ENCODE assay signal across 1 cellular context in the genomic region with DNA sequence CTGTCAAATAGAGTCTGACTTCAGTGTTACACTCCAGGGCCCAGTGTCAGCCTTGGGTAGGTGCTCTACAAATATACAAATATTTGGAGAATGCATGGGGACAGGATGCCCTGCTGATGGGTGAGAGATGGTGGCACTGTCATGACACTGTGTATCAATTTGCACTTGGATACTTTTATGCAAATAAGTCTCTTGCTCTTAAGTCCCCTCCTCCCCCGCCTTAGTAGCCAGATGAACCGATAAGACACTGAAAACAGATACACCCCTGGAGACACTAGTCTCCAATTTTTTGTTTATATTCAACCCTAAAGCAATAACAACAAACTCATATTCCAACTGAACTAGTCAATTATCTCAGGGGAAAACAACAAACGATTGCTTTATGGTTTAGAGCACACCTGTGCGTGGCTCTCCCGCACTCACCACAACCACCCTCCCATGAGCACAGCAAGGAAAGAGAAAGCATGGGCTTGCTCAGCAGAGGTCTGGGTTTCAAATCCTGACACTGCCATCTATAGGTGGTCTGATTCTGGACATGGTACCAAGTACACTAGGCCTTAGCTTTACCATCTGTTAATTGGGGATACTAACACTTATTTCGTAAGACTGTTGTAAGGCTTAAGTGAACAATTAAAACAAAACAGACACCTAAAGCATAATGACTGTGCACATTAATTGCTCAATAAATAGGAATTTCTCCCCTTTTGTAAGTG.
TF ChIP-seq lines count a peak whose summit lies in the region.

No MANE protein-coding gene starts in this region.

TF ChIP-seq in K562, 482 proteins besides CTCF, POLR2A, EP300 and RAD21 (continued from another document and continues in another):
- TF ChIP-seq CHD4 (IDR thresholded peaks at IDR 0.05; ENCODE audit: insufficient read depth, insufficient replicate concordance, low read depth, low read length, poor library complexity, severe bottlenecking) (peak; percentile 29), ZNF197 (CRISPR knock-in tag; IDR thresholded peaks at IDR 0.05; ENCODE audit: low read depth) (no peak), ESRRA (IDR thresholded peaks at IDR 0.05; ENCODE audit: borderline replicate concordance, low read depth) (0 out of 2 replicates have a peak, but pooled peaks have one; percentile 10), ARID2 (IDR thresholded peaks at IDR 0.05) (no peak), CHD2 (IDR thresholded peaks at IDR 0.05; ENCODE audit: low read depth, low read length) (no peak), PTBP1 (IDR thresholded peaks at IDR 0.05; ENCODE audit: low read depth, low read length) (no peak), U2AF1 (optimal IDR thresholded peaks at IDR 0.05; ENCODE audit: low read depth, low read length) (no peak), ASH1L (IDR thresholded peaks at IDR 0.05; ENCODE audit: borderline replicate concordance, low read depth, partially characterized antibody) (no peak), NFXL1 (CRISPR knock-in tag; IDR thresholded peaks at IDR 0.05) (no peak), NFATC3 (IDR thresholded peaks at IDR 0.05) (no peak), NR1H2 (CRISPR knock-in tag; IDR thresholded peaks at IDR 0.05) (no peak), MCM5 (IDR thresholded peaks at IDR 0.05; ENCODE audit: low read depth) (no peak), KDM2B (CRISPR knock-in tag; IDR thresholded peaks at IDR 0.05) (no peak), CEBPB (tag; IDR thresholded peaks at IDR 0.05) (peak; percentile 75), HDAC2 (IDR thresholded peaks at IDR 0.05) (peak; percentile 40; the same call in 1 of the 2 replicates), NR4A1 (CRISPR knock-in tag; IDR thresholded peaks at IDR 0.05) (no peak), NR4A1 (tag; IDR thresholded peaks at IDR 0.05) (no peak), BMI1 (IDR thresholded peaks at IDR 0.05; ENCODE audit: low read length) (no peak), ZNF253 (CRISPR knock-in tag; conservative IDR thresholded peaks at IDR 0.05) (no peak), ZBTB1 (CRISPR knock-in tag; IDR thresholded peaks at IDR 0.05; ENCODE audit: borderline replicate concordance, low read depth) (no peak), HDAC3 (IDR thresholded peaks at IDR 0.05; ENCODE audit: borderline replicate concordance, partially characterized antibody) (no peak), ZNF133 (CRISPR knock-in tag; IDR thresholded peaks at IDR 0.05) (no peak), MAFF (IDR thresholded peaks at IDR 0.05; ENCODE audit: low read length) (no peak), OTX1 (CRISPR knock-in tag; IDR thresholded peaks at IDR 0.05) (no peak), PHF8 (IDR thresholded peaks at IDR 0.05; ENCODE audit: borderline replicate concordance, low read length) (no peak), RBM25 (IDR thresholded peaks at IDR 0.05; ENCODE audit: low read depth, low read length, severe bottlenecking) (peak; percentile 88), SNRNP70 (optimal IDR thresholded peaks at IDR 0.05; ENCODE audit: low read depth, low read length) (no peak), GATAD2B (IDR thresholded peaks at IDR 0.05; ENCODE audit: borderline replicate concordance) (no peak), ZNF668 (CRISPR knock-in tag; IDR thresholded peaks at IDR 0.05) (no peak), SAP30 (IDR thresholded peaks at IDR 0.05; ENCODE audit: borderline replicate concordance, insufficient read depth, low read depth, low read length, poor library complexity, severe bottlenecking) (no peak), CC2D1A (IDR thresholded peaks at IDR 0.05) (no peak), KDM1A (IDR thresholded peaks at IDR 0.05) (peak; percentile 47 to 63; a peak in 3 of 4 replicates), EGR1 (conservative IDR thresholded peaks at IDR 0.05) (0 out of 2 replicates have a peak, but pooled peaks have one; percentile 5), HOXB6 (CRISPR knock-in tag; IDR thresholded peaks at IDR 0.05; ENCODE audit: borderline replicate concordance) (no peak), SMARCA5 (IDR thresholded peaks at IDR 0.05) (peak; percentile 59; the same call in 1 of the 2 replicates), RCOR1 (IDR thresholded peaks at IDR 0.05; ENCODE audit: borderline replicate concordance in 1 of 2, low read depth in 2 of 2, low read length in 2 of 2) (0 out of 4 replicates have a peak, but pooled peaks of 1 of the 2 experiments have one; percentile 19), TCF7 (IDR thresholded peaks at IDR 0.05; ENCODE audit: borderline replicate concordance) (no peak), CBX3 (IDR thresholded peaks at IDR 0.05; ENCODE audit: borderline replicate concordance in 1 of 2, low read length in 2 of 2) (no peak), E2F3 (CRISPR knock-in tag; IDR thresholded peaks at IDR 0.05) (no peak), ZNF232 (CRISPR knock-in tag; IDR thresholded peaks at IDR 0.05) (no peak), PTRF (tag; IDR thresholded peaks at IDR 0.05) (no peak), RUNX1 (IDR thresholded peaks at IDR 0.05; ENCODE audit: low read depth) (no peak), SMARCC2 (IDR thresholded peaks at IDR 0.05; ENCODE audit: low read depth) (no peak), BCOR (IDR thresholded peaks at IDR 0.05) (peak; percentile 67; the same call in 1 of the 2 replicates)
- TF ChIP-seq, protein P1, sequence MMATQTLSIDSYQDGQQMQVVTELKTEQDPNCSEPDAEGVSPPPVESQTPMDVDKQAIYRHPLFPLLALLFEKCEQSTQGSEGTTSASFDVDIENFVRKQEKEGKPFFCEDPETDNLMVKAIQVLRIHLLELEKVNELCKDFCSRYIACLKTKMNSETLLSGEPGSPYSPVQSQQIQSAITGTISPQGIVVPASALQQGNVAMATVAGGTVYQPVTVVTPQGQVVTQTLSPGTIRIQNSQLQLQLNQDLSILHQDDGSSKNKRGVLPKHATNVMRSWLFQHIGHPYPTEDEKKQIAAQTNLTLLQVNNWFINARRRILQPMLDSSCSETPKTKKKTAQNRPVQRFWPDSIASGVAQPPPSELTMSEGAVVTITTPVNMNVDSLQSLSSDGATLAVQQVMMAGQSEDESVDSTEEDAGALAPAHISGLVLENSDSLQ (IDR thresholded peaks at IDR 0.05) = no peak
- TF ChIP-seq, protein P2, sequence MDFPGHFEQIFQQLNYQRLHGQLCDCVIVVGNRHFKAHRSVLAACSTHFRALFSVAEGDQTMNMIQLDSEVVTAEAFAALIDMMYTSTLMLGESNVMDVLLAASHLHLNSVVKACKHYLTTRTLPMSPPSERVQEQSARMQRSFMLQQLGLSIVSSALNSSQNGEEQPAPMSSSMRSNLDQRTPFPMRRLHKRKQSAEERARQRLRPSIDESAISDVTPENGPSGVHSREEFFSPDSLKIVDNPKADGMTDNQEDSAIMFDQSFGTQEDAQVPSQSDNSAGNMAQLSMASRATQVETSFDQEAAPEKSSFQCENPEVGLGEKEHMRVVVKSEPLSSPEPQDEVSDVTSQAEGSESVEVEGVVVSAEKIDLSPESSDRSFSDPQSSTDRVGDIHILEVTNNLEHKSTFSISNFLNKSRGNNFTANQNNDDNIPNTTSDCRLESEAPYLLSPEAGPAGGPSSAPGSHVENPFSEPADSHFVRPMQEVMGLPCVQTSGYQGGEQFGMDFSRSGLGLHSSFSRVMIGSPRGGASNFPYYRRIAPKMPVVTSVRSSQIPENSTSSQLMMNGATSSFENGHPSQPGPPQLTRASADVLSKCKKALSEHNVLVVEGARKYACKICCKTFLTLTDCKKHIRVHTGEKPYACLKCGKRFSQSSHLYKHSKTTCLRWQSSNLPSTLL (IDR thresholded peaks at IDR 0.05) = no peak
- TF ChIP-seq, protein P3, sequence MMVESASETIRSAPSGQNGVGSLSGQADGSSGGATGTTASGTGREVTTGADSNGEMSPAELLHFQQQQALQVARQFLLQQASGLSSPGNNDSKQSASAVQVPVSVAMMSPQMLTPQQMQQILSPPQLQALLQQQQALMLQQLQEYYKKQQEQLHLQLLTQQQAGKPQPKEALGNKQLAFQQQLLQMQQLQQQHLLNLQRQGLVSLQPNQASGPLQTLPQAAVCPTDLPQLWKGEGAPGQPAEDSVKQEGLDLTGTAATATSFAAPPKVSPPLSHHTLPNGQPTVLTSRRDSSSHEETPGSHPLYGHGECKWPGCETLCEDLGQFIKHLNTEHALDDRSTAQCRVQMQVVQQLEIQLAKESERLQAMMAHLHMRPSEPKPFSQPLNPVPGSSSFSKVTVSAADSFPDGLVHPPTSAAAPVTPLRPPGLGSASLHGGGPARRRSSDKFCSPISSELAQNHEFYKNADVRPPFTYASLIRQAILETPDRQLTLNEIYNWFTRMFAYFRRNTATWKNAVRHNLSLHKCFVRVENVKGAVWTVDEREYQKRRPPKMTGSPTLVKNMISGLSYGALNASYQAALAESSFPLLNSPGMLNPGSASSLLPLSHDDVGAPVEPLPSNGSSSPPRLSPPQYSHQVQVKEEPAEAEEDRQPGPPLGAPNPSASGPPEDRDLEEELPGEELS (CRISPR knock-in tag; IDR thresholded peaks at IDR 0.05; ENCODE audit: borderline replicate concordance) = no peak
- TF ChIP-seq, protein P4, sequence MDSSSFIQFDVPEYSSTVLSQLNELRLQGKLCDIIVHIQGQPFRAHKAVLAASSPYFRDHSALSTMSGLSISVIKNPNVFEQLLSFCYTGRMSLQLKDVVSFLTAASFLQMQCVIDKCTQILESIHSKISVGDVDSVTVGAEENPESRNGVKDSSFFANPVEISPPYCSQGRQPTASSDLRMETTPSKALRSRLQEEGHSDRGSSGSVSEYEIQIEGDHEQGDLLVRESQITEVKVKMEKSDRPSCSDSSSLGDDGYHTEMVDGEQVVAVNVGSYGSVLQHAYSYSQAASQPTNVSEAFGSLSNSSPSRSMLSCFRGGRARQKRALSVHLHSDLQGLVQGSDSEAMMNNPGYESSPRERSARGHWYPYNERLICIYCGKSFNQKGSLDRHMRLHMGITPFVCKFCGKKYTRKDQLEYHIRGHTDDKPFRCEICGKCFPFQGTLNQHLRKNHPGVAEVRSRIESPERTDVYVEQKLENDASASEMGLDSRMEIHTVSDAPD (CRISPR knock-in tag; IDR thresholded peaks at IDR 0.05) = no peak
- TF ChIP-seq, protein P5, sequence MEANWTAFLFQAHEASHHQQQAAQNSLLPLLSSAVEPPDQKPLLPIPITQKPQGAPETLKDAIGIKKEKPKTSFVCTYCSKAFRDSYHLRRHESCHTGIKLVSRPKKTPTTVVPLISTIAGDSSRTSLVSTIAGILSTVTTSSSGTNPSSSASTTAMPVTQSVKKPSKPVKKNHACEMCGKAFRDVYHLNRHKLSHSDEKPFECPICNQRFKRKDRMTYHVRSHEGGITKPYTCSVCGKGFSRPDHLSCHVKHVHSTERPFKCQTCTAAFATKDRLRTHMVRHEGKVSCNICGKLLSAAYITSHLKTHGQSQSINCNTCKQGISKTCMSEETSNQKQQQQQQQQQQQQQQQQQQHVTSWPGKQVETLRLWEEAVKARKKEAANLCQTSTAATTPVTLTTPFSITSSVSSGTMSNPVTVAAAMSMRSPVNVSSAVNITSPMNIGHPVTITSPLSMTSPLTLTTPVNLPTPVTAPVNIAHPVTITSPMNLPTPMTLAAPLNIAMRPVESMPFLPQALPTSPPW (CRISPR knock-in tag; IDR thresholded peaks at IDR 0.05) = peak; percentile 24; the same call in 1 of the 2 replicates
- TF ChIP-seq, protein P6, sequence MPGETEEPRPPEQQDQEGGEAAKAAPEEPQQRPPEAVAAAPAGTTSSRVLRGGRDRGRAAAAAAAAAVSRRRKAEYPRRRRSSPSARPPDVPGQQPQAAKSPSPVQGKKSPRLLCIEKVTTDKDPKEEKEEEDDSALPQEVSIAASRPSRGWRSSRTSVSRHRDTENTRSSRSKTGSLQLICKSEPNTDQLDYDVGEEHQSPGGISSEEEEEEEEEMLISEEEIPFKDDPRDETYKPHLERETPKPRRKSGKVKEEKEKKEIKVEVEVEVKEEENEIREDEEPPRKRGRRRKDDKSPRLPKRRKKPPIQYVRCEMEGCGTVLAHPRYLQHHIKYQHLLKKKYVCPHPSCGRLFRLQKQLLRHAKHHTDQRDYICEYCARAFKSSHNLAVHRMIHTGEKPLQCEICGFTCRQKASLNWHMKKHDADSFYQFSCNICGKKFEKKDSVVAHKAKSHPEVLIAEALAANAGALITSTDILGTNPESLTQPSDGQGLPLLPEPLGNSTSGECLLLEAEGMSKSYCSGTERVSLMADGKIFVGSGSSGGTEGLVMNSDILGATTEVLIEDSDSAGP (CRISPR knock-in tag; IDR thresholded peaks at IDR 0.05) = no peak
- TF ChIP-seq, protein P7, sequence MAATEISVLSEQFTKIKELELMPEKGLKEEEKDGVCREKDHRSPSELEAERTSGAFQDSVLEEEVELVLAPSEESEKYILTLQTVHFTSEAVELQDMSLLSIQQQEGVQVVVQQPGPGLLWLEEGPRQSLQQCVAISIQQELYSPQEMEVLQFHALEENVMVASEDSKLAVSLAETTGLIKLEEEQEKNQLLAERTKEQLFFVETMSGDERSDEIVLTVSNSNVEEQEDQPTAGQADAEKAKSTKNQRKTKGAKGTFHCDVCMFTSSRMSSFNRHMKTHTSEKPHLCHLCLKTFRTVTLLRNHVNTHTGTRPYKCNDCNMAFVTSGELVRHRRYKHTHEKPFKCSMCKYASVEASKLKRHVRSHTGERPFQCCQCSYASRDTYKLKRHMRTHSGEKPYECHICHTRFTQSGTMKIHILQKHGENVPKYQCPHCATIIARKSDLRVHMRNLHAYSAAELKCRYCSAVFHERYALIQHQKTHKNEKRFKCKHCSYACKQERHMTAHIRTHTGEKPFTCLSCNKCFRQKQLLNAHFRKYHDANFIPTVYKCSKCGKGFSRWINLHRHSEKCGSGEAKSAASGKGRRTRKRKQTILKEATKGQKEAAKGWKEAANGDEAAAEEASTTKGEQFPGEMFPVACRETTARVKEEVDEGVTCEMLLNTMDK (IDR thresholded peaks at IDR 0.05; ENCODE audit: borderline replicate concordance, insufficient read depth, low read depth, low read length, poor library complexity, severe bottlenecking) = no peak
- TF ChIP-seq, protein P8, sequence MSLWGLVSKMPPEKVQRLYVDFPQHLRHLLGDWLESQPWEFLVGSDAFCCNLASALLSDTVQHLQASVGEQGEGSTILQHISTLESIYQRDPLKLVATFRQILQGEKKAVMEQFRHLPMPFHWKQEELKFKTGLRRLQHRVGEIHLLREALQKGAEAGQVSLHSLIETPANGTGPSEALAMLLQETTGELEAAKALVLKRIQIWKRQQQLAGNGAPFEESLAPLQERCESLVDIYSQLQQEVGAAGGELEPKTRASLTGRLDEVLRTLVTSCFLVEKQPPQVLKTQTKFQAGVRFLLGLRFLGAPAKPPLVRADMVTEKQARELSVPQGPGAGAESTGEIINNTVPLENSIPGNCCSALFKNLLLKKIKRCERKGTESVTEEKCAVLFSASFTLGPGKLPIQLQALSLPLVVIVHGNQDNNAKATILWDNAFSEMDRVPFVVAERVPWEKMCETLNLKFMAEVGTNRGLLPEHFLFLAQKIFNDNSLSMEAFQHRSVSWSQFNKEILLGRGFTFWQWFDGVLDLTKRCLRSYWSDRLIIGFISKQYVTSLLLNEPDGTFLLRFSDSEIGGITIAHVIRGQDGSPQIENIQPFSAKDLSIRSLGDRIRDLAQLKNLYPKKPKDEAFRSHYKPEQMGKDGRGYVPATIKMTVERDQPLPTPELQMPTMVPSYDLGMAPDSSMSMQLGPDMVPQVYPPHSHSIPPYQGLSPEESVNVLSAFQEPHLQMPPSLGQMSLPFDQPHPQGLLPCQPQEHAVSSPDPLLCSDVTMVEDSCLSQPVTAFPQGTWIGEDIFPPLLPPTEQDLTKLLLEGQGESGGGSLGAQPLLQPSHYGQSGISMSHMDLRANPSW (CRISPR knock-in tag; IDR thresholded peaks at IDR 0.05) = no peak
